Comparison of ENCODE assay signal across 16 cellular contexts in the genomic region with DNA sequence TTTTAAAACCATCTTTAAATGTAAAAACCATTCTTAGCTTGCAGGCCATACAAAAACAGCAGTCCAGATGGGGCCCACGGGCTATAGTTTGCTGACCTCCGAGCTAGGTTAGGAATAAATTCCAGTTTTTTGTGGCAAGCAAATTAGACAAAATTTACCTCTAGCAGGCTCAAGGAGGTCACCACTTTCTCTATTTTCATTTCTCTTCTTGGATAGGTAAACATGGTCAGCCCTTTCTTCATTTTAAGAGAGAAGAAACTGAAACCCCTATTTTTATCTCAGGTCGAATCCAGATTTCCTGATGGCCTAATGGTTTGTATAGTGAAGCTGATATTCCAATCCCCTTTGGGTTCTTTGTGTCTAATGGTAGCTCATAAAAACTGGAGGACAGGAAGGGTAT.
"Had no signal": no experiment of that assay in that cellular context is flagged by ENCODE, and none has a peak within 500 bp of the region (broad histone marks: within the 10 kb centered on the region; RNA-seq: fewer than 3 reads in every experiment).

No MANE protein-coding gene starts in this region.

- H3K4me1 Mint-ChIP-seq: nephron had no signal

- H3K27me3 Mint-ChIP-seq: activated CD8-positive, alpha-beta T cell treated with anti-CD3 and anti-CD28 coated beads for 36 hours; activated naive CD8-positive, alpha-beta T cell treated with anti-CD3 and anti-CD28 coated beads, Interleukin-2, amount 10 ng/mL, durations not matched to agents 7 days and 5 days; stimulated activated naive CD8-positive, alpha-beta T cell treated with anti-CD3 and anti-CD28 coated beads, Interleukin-15, amount 100 ng/mL, for 72 hours; T-cell had no signal

- DNase-seq: activated CD4-positive, CD25-positive, alpha-beta regulatory T cell treated with anti-CD3 and anti-CD28 coated beads, Interleukin-2, amount 50 U/mL, for 72 hours; activated CD8-positive, alpha-beta T cell treated with anti-CD3 and anti-CD28 coated beads for 36 hours; activated naive CD8-positive, alpha-beta T cell treated with anti-CD3 and anti-CD28 coated beads, Interleukin-2, amount 10 ng/mL, durations not matched to agents 7 days and 5 days; anterior cingulate cortex; effector memory CD4-positive, alpha-beta T cell; foreskin fibroblast; immature natural killer cell; mesendoderm; right lobe of liver; stimulated activated naive CD8-positive, alpha-beta T cell treated with anti-CD3 and anti-CD28 coated beads, Interleukin-15, amount 100 ng/mL, for 72 hours; T-cell; T1000; upper lobe of left lung had no signal

- H3K27me3 ChIP-seq: right lobe of liver, upper lobe of left lung had no signal

- H3K9me3 ChIP-seq: right lobe of liver, upper lobe of left lung had no signal

- H3K9me3 Mint-ChIP-seq: activated CD8-positive, alpha-beta T cell treated with anti-CD3 and anti-CD28 coated beads for 36 hours; activated naive CD8-positive, alpha-beta T cell treated with anti-CD3 and anti-CD28 coated beads, Interleukin-2, amount 10 ng/mL, durations not matched to agents 7 days and 5 days; activated T-helper 1 cell treated with anti-CD3 and anti-CD28 coated beads, Interleukin-12 subunit alpha, Interleukin-12 subunit beta, Interleukin-2, Interleukin-4 antibody, amounts not matched to agents 30 ng/mL and 10 ng/mL and 1 ng/mL, durations not matched to agents 14 hours and 24 hours and 36 hours; immature natural killer cell; nephron; stimulated activated naive CD8-positive, alpha-beta T cell treated with anti-CD3 and anti-CD28 coated beads, Interleukin-15, amount 100 ng/mL, for 72 hours; T-cell had no signal

- H3K4me2 ChIP-seq: smooth muscle cell had no signal

- H3K27ac ChIP-seq: right lobe of liver, upper lobe of left lung had no signal

- ATAC-seq: activated CD8-positive, alpha-beta T cell treated with anti-CD3 and anti-CD28 coated beads for 36 hours; stimulated activated naive CD8-positive, alpha-beta T cell treated with anti-CD3 and anti-CD28 coated beads, Interleukin-15, amount 100 ng/mL, for 72 hours; T-cell had no signal

- H3K4me3 Mint-ChIP-seq: activated CD8-positive, alpha-beta T cell treated with anti-CD3 and anti-CD28 coated beads for 36 hours; activated naive CD8-positive, alpha-beta T cell treated with anti-CD3 and anti-CD28 coated beads, Interleukin-2, amount 10 ng/mL, durations not matched to agents 7 days and 5 days; activated T-helper 1 cell treated with anti-CD3 and anti-CD28 coated beads, Interleukin-12 subunit alpha, Interleukin-12 subunit beta, Interleukin-2, Interleukin-4 antibody, amounts not matched to agents 30 ng/mL and 10 ng/mL and 1 ng/mL, durations not matched to agents 14 hours and 24 hours and 36 hours; immature natural killer cell; nephron; stimulated activated naive CD8-positive, alpha-beta T cell treated with anti-CD3 and anti-CD28 coated beads, Interleukin-15, amount 100 ng/mL, for 72 hours; T-cell had no signal

- H3K4me3 ChIP-seq: right lobe of liver, smooth muscle cell, upper lobe of left lung had no signal

- H3K27ac Mint-ChIP-seq: activated naive CD8-positive, alpha-beta T cell treated with anti-CD3 and anti-CD28 coated beads, Interleukin-2, amount 10 ng/mL, durations not matched to agents 7 days and 5 days; activated T-helper 1 cell treated with anti-CD3 and anti-CD28 coated beads, Interleukin-12 subunit alpha, Interleukin-12 subunit beta, Interleukin-2, Interleukin-4 antibody, amounts not matched to agents 30 ng/mL and 10 ng/mL and 1 ng/mL, durations not matched to agents 14 hours and 24 hours and 36 hours; nephron; stimulated activated naive CD8-positive, alpha-beta T cell treated with anti-CD3 and anti-CD28 coated beads, Interleukin-15, amount 100 ng/mL, for 72 hours had no signal
